In the genomic region with DNA sequence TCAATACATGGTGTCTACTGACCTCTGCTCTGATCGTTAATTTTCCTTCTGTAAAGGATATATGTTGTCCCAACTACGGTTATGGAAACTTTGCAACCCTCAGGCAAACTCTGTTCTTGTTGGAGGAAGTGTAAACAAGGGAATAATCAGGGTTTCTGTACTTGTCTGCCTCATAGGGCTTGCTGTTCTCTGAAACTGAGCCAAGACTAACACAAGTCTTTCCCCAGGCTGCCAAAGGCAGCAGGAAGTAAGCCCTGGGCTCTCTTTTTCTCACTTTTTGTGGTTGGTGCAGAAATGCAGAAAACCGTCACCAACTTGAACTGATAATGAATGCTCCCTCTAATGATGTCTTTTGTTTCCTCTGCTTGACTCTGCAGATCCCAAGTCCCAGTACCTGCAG, we compare ENCODE assay signal across 15 cellular contexts. TPM values are rescaled to one million over a fixed set of nuclear protein-coding genes. Genes with fewer than 3 reads are reported as not detected.
A peak's percentile ranks its signal among the peaks of the same experiment; 100 is the strongest.
DNase-seq lines count a peak whose midpoint lies in the region; ATAC-seq and TF ChIP-seq lines count a peak whose summit lies in the region.
"Had no signal": no experiment of that assay in that cellular context is flagged by ENCODE, and none has a peak within 500 bp of the region (broad histone marks: within the 10 kb centered on the region; RNA-seq: fewer than 3 reads in every experiment).

No MANE protein-coding gene starts in this region.

- H3K9me3 ChIP-seq in right cardiac atrium (ENCODE audit: control insufficient read depth, low read length), result no peaks in the 10 kb centered on the region
- H3K9me3 ChIP-seq: HAP-1 had no signal

- peaks cover 8% of the 10 kb centered on the region for H3K4me1 ChIP-seq in right cardiac atrium (ENCODE audit: control insufficient read depth, insufficient read depth, low read length)
- H3K4me1 ChIP-seq: HAP-1 had no signal

- H3K4me1 Mint-ChIP-seq in natural killer cell treated with Interleukin-12 subunit alpha and Interleukin-12 subunit beta and Interleukin-15 and Interleukin-18, amount 100 ng/mL, for 72 hours (ENCODE audit: low read depth in 2 of 2), result no peaks in the 10 kb centered on the region
- H3K4me1 Mint-ChIP-seq: WTC11 had no signal

- no peaks in the 10 kb centered on the region for H3K27me3 ChIP-seq in right cardiac atrium (ENCODE audit: control insufficient read depth, insufficient read depth)

- no peaks in the 10 kb centered on the region for H3K36me3 Mint-ChIP-seq in natural killer cell treated with Interleukin-12 subunit alpha and Interleukin-12 subunit beta and Interleukin-15 and Interleukin-18, amount 100 ng/mL, for 72 hours
- H3K36me3 Mint-ChIP-seq: WTC11 had no signal

- H3K27ac Mint-ChIP-seq in natural killer cell treated with Interleukin-12 subunit alpha and Interleukin-12 subunit beta and Interleukin-15 and Interleukin-18, amount 100 ng/mL, for 72 hours, result no peak overlapping the region
- H3K27ac Mint-ChIP-seq: activated T-helper 2 cell treated with anti-CD3 and anti-CD28 coated beads, Interferon-gamma antibody, Interleukin-2, Interleukin-4, amounts not matched to agents 10 μg/mL and 5 μg/mL and 100 μg/mL, durations not matched to agents 14 hours and 24 hours and 36 hours; stimulated activated naive CD8-positive, alpha-beta T cell treated with anti-CD3 and anti-CD28 coated beads, Interleukin-15, Interleukin-2, amounts not matched to agents 100 ng/mL and 50 ng/mL, for 24 hours; WTC11 had no signal

- intact Hi-C loops in right cardiac atrium (cut with DNase I), result no loop called here

- peak; percentile 89 for DNase-seq in LNCaP clone FGC (ENCODE audit: low read depth)
- DNase-seq in brain pericyte (ENCODE audit: low read depth, low spot score), result peak; percentile 58
- DNase-seq in right cardiac atrium, result peak in 2 of 3 donors; percentile 27 to 47
- peak; percentile 69 for DNase-seq in stromal cell of bone marrow (ENCODE audit: low read depth)
- no peak for DNase-seq in germinal center (ENCODE audit: low spot score)
- DNase-seq in natural killer cell treated with Interleukin-12 subunit alpha and Interleukin-12 subunit beta and Interleukin-15 and Interleukin-18, amount 100 ng/mL, for 72 hours (ENCODE audit: low spot score), result no peak
- DNase-seq in NCI-H1436 treated with DMSO at 0.1 percent for 48 hours (lab: John Stamatoyannopoulos, UW), result no peak
- DNase-seq: midbrain; stimulated activated CD4-positive, alpha-beta T cell treated with anti-CD3 and anti-CD28 coated beads, Interleukin-15, amount 100 ng/mL, for 24 hours had no signal

- H3K4me3 ChIP-seq in LNCaP clone FGC (ENCODE audit: low read depth, low read length) (no peak overlapping the region), right cardiac atrium (ENCODE audit: low read length) (no peak overlapping the region)
- H3K4me3 ChIP-seq: HAP-1 had no signal

- H3K4me3 Mint-ChIP-seq in natural killer cell treated with Interleukin-12 subunit alpha and Interleukin-12 subunit beta and Interleukin-15 and Interleukin-18, amount 100 ng/mL, for 72 hours, result no peak overlapping the region
- H3K4me3 Mint-ChIP-seq: stimulated activated naive CD8-positive, alpha-beta T cell treated with anti-CD3 and anti-CD28 coated beads, Interleukin-15, Interleukin-2, amounts not matched to agents 100 ng/mL and 50 ng/mL, for 24 hours; WTC11 had no signal

- peak overlapping the region; percentile 84 for H3K27ac ChIP-seq in right cardiac atrium (ENCODE audit: low read length)

- WGBS in right cardiac atrium, result 16% methylated on average over 3 of the region's 3 CpGs

- peak; percentile 93 to 95 for ATAC-seq in right cardiac atrium
- ATAC-seq in natural killer cell treated with Interleukin-12 subunit alpha and Interleukin-12 subunit beta and Interleukin-15 and Interleukin-18, amount 100 ng/mL, for 72 hours, result no peak
- no peak for ATAC-seq in GM19455 (IDR thresholded peaks at IDR 0.05; ENCODE audit: unreplicated experiment)
- ATAC-seq: WTC11 had no signal

- H3K27me3 Mint-ChIP-seq in natural killer cell treated with Interleukin-12 subunit alpha and Interleukin-12 subunit beta and Interleukin-15 and Interleukin-18, amount 100 ng/mL, for 72 hours, result peaks cover 24 to 39% of the 10 kb centered on the region in 2 donors

- H3K9me3 Mint-ChIP-seq in natural killer cell treated with Interleukin-12 subunit alpha and Interleukin-12 subunit beta and Interleukin-15 and Interleukin-18, amount 100 ng/mL, for 72 hours, result no peaks in the 10 kb centered on the region
- H3K9me3 Mint-ChIP-seq: activated T-helper 2 cell treated with anti-CD3 and anti-CD28 coated beads, Interferon-gamma antibody, Interleukin-2, Interleukin-4, amounts not matched to agents 10 μg/mL and 5 μg/mL and 100 μg/mL, durations not matched to agents 14 hours and 24 hours and 36 hours; stimulated activated naive CD8-positive, alpha-beta T cell treated with anti-CD3 and anti-CD28 coated beads, Interleukin-15, Interleukin-2, amounts not matched to agents 100 ng/mL and 50 ng/mL, for 24 hours; WTC11 had no signal

- TF ChIP-seq CTCF in LNCaP clone FGC (IDR thresholded peaks at IDR 0.05; ENCODE audit: control insufficient read depth, extremely low read depth, insufficient read depth), result no peak

RNA-seq across cellular contexts. Expression of gene CYP4X1, which starts 7.6 kb away (rescaled TPM):
- total RNA-seq in right cardiac atrium, result 1 to 10 TPM; 3.2 to 8.7 (median 4.3) TPM
- 4.1 TPM for polyA plus RNA-seq in right cardiac atrium
- total RNA-seq in natural killer cell treated with Interleukin-12 subunit alpha and Interleukin-12 subunit beta and Interleukin-15 and Interleukin-18, amount 100 ng/mL, for 72 hours, result not detected
- total RNA-seq: activated T-helper 2 cell treated with anti-CD3 and anti-CD28 coated beads, Interferon-gamma antibody, Interleukin-2, Interleukin-4, amounts not matched to agents 10 μg/mL and 5 μg/mL and 100 μg/mL, durations not matched to agents 14 hours and 24 hours and 36 hours; OCI-LY7 had no signal

RNA-seq across cellular contexts. Expression of gene CYP4Z1, which starts 36.0 kb away (rescaled TPM):
- under 1 TPM; 0.46 to 0.85 (median 0.56) TPM for total RNA-seq in right cardiac atrium
- 0.23 TPM for polyA plus RNA-seq in right cardiac atrium
- total RNA-seq in natural killer cell treated with Interleukin-12 subunit alpha and Interleukin-12 subunit beta and Interleukin-15 and Interleukin-18, amount 100 ng/mL, for 72 hours, result not detected
- total RNA-seq: activated T-helper 2 cell treated with anti-CD3 and anti-CD28 coated beads, Interferon-gamma antibody, Interleukin-2, Interleukin-4, amounts not matched to agents 10 μg/mL and 5 μg/mL and 100 μg/mL, durations not matched to agents 14 hours and 24 hours and 36 hours; OCI-LY7; WTC11 had no signal

Comparison
In these comparisons a context has a peak if more than half of its experiments do, and no peak if none do; other contexts are left out.
1. DNase-seq: peak in LNCaP clone FGC (single experiment), brain pericyte (single experiment), right cardiac atrium (2 of 3) and stromal cell of bone marrow (single experiment); none in germinal center (single experiment), natural killer cell treated with Interleukin-12 subunit alpha and Interleukin-12 subunit beta and Interleukin-15 and Interleukin-18, amount 100 ng/mL, for 72 hours (single experiment) and NCI-H1436 treated with DMSO at 0.1 percent for 48 hours (single experiment).
2. ATAC-seq: peak in right cardiac atrium (2 of 2); none in natural killer cell treated with Interleukin-12 subunit alpha and Interleukin-12 subunit beta and Interleukin-15 and Interleukin-18, amount 100 ng/mL, for 72 hours (0 of 2) and GM19455 (single experiment).
3. RNA of gene CYP4X1, which starts 7.6 kb away (total RNA-seq): 3.2 to 8.7 TPM in right cardiac atrium; not detected in natural killer cell treated with Interleukin-12 subunit alpha and Interleukin-12 subunit beta and Interleukin-15 and Interleukin-18, amount 100 ng/mL, for 72 hours; every median in the first group is over 4 times any median in the second.